In genomic region chr15:64112077-64112772, GRCh38 we compare ENCODE assay signal across 9 cellular contexts. TPM values are rescaled to one million over a fixed set of nuclear protein-coding genes. Genes with fewer than 3 reads are reported as not detected.
A peak's percentile ranks its signal among the peaks of the same experiment; 100 is the strongest.
DNase-seq lines count a peak whose midpoint lies in the region; TF ChIP-seq lines count a peak whose summit lies in the region.
"Had no signal": no experiment of that assay in that cellular context is flagged by ENCODE, and none has a peak within 500 bp of the region (broad histone marks: within the 10 kb centered on the region; RNA-seq: fewer than 3 reads in every experiment).

No MANE protein-coding gene starts in this region.

- intact Hi-C loops in breast epithelium (cut with DNase I; ENCODE audit: low total_unique reads) (no loop called here), mammary epithelial cell (cut with micrococcal nuclease) (no loop called here)

- CTCF ChIA-PET in mammary epithelial cell (lab: Charles Lee; ENCODE audit: low non-redundant PET), result no interaction called here

- 67% methylated on average over 3 of the region's 3 CpGs for WGBS in mammary epithelial cell (ENCODE audit: low coverage, missing lambda C conversion rate)

- dilution Hi-C loops in mammary epithelial cell (cut with HindIII; ENCODE audit: low sequenced_read_pairs), result no loop called here

- H3K27me3 ChIP-seq in breast epithelium, result no peaks in the 10 kb centered on the region
- no peaks in the 10 kb centered on the region for H3K27me3 ChIP-seq in mammary epithelial cell (ENCODE audit: insufficient read depth, low read length)

- peaks cover 6 to 9% of the 10 kb centered on the region in 2 donors for H3K4me1 ChIP-seq in breast epithelium
- H3K4me1 ChIP-seq in mammary epithelial cell (ENCODE audit: insufficient read depth, low read length), result peaks cover 6% of the 10 kb centered on the region

- H3K36me3 ChIP-seq in breast epithelium (peaks cover 4% of the 10 kb centered on the region), mammary epithelial cell (ENCODE audit: insufficient read depth, low read length) (no peaks in the 10 kb centered on the region)

- TF ChIP-seq CTCF in breast epithelium (IDR thresholded peaks at IDR 0.05), result no peak
- TF ChIP-seq CTCF in mammary epithelial cell (conservative IDR thresholded peaks at IDR 0.05 in 1 of 2, IDR thresholded peaks at IDR 0.05 in 1 of 2; ENCODE audit: extremely low read depth in 1 of 2, insufficient read depth in 1 of 2, low read depth in 1 of 2, low read length in 2 of 2), result no peak

- no peak overlapping the region for H3K4me3 ChIP-seq in breast epithelium
- H3K4me3 ChIP-seq in mammary epithelial cell (replicated peaks in 1 of 3; ENCODE audit: insufficient read depth in 1 of 3, low read depth in 2 of 3, low read length in 3 of 3), result no peak overlapping the region

- no peaks in the 10 kb centered on the region for H4K20me1 ChIP-seq in mammary epithelial cell (ENCODE audit: insufficient read depth, low read length)

- no peak overlapping the region for H2AFZ ChIP-seq in mammary epithelial cell (ENCODE audit: low read depth, low read length)

- no peaks in the 10 kb centered on the region for H3K9me3 ChIP-seq in breast epithelium
- H3K9me3 ChIP-seq in mammary epithelial cell (replicated peaks; ENCODE audit: insufficient read depth, low read length), result no peaks in the 10 kb centered on the region

- DNase-seq in breast epithelium (ENCODE audit: low spot score in 2 of 2) (no peak), mammary epithelial cell (no peak), iris pigment epithelial cell (ENCODE audit: low read depth) (peak; percentile 11), substantia nigra (lab: John Stamatoyannopoulos, UW) (no peak), NAMALWA (ENCODE audit: low spot score) (no peak), NCI-H2107 (lab: John Stamatoyannopoulos, UW) (no peak)
- DNase-seq: NCI-H510A; SHP77; stimulated activated CD8-positive, alpha-beta memory T cell treated with anti-CD3 and anti-CD28 coated beads, Interleukin-4, amount 100 ng/mL, for 48 hours had no signal

- peak overlapping the region; percentile 6 to 77 for H3K27ac ChIP-seq in breast epithelium
- H3K27ac ChIP-seq in mammary epithelial cell (ENCODE audit: insufficient read depth, low read depth, low read length), result no peak overlapping the region
- H3K27ac ChIP-seq in substantia nigra (ENCODE audit: low read depth, low read length, poor library complexity, severe bottlenecking), result peak overlapping the region; percentile 81

- peaks cover 62% of the 10 kb centered on the region for H3K79me2 ChIP-seq in mammary epithelial cell (ENCODE audit: insufficient read depth, low read length)

- no peak overlapping the region for H3K9ac ChIP-seq in mammary epithelial cell (ENCODE audit: insufficient read depth, low read length)

- in situ Hi-C loops in mammary epithelial cell (cut with MboI; ENCODE audit: low sequenced_read_pairs in 2 of 2), result no loop called here

- no peak for TF ChIP-seq POLR2A in breast epithelium (IDR thresholded peaks at IDR 0.05)

- BruUV-seq in mammary epithelial cell (replicated peaks; lab: Mats Ljungman, UMichigan), result no TSS peak

- H3K4me2 ChIP-seq in mammary epithelial cell (ENCODE audit: insufficient read depth, low read depth, low read length), result no peak overlapping the region

RNA-seq across cellular contexts. Expression of gene SNX1, which starts 16.4 kb away (rescaled TPM):
- total RNA-seq in breast epithelium (100 to 1,000 TPM; 107 to 144 (median 125) TPM), mammary epithelial cell (100 to 1,000 TPM in 1 of 2 donors, 10 to 100 TPM in 1; 42.5 to 100 TPM)
- 75.5 TPM for polyA plus RNA-seq in mammary epithelial cell
- polyA minus RNA-seq in mammary epithelial cell, result 35.7 TPM

RNA-seq across cellular contexts. Expression of gene CIAO2A, which starts 18.6 kb away (rescaled TPM):
- 10 to 100 TPM; 42.6 to 71.8 (median 50.9) TPM for total RNA-seq in breast epithelium
- 10 to 100 TPM; 31.8 to 47.0 TPM for total RNA-seq in mammary epithelial cell
- polyA plus RNA-seq in mammary epithelial cell, result 44.6 TPM
- polyA minus RNA-seq in mammary epithelial cell, result 76.9 TPM

RNA-seq across cellular contexts. Expression of gene SNX22, which starts 39.3 kb away (rescaled TPM):
- 1 to 10 TPM in 1 of 3 donors, under 1 TPM in 2; 0.48 to 1.5 (median 0.98) TPM for total RNA-seq in breast epithelium
- under 1 TPM; 0.17 to 0.31 TPM for total RNA-seq in mammary epithelial cell
- polyA plus RNA-seq in mammary epithelial cell, result 0.05 TPM
- polyA minus RNA-seq in mammary epithelial cell, result not detected

RNA-seq across cellular contexts. Expression of gene PPIB, which starts 50.6 kb away (rescaled TPM):
- total RNA-seq in breast epithelium, result 100 to 1,000 TPM; 239 to 331 (median 312) TPM
- 100 to 1,000 TPM; 360 to 523 TPM for total RNA-seq in mammary epithelial cell
- polyA plus RNA-seq in mammary epithelial cell, result 724 TPM
- 421 TPM for polyA minus RNA-seq in mammary epithelial cell
